8 cellular contexts compared by ENCODE assay signal in genomic region chr19:42420055-42420544, GRCh38.
DNase-seq lines count a peak whose midpoint lies in the region; ATAC-seq, FAIRE-seq and TF ChIP-seq lines count a peak whose summit lies in the region.

No MANE protein-coding gene starts in this region.

- H3K4me2 ChIP-seq in parathyroid adenoma (ENCODE audit: low read length) = no peak overlapping the region

- FAIRE-seq in GM19239 (lab: Jason Lieb, UNC) = peak; percentile 88

- no peaks in the 10 kb centered on the region for H3K36me3 ChIP-seq in parathyroid adenoma (ENCODE audit: control insufficient read depth, insufficient read depth, low read length)

- H3K4me3 ChIP-seq in parathyroid adenoma (ENCODE audit: low read depth, low read length) = no peak overlapping the region

- ATAC-seq in HG03097 (IDR thresholded peaks at IDR 0.05; ENCODE audit: low FRiP score, unreplicated experiment) = no peak

- H3K27ac ChIP-seq in parathyroid adenoma = no peak overlapping the region

- DNase-seq in AG08396 (ENCODE audit: low spot score) = peak; percentile 77
- DNase-seq in GM19239 (ENCODE audit: insufficient read length, low spot score) = peak; percentile 85
- DNase-seq in NCI-H748 (lab: John Stamatoyannopoulos, UW; ENCODE audit: unreplicated experiment) = peak; percentile 30
- DNase-seq in activated CD8-positive, alpha-beta memory T cell treated with anti-CD3 and anti-CD28 coated beads for 4 hours (ENCODE audit: low read depth in 2 of 2) = peak; percentile 55
- DNase-seq in erythroblast (lab: John Stamatoyannopoulos, UW) = peak; percentile 80 to 83
- no peak for DNase-seq in amniotic stem cell (lab: John Stamatoyannopoulos, UW)

- no peaks in the 10 kb centered on the region for H3K27me3 ChIP-seq in parathyroid adenoma (ENCODE audit: control insufficient read depth, insufficient read depth, low read length)

- no peak for TF ChIP-seq POLR2A in erythroblast (IDR thresholded peaks at IDR 0.05; ENCODE audit: low read length)

- H3K9ac ChIP-seq in parathyroid adenoma = no peak overlapping the region

- TF ChIP-seq CTCF in parathyroid adenoma (IDR thresholded peaks at IDR 0.05) = peak; percentile 43

- H2AFZ ChIP-seq in parathyroid adenoma = no peak overlapping the region

- H3K4me1 ChIP-seq in parathyroid adenoma = peaks cover 10% of the 10 kb centered on the region

- peaks cover 5% of the 10 kb centered on the region for H3K79me2 ChIP-seq in parathyroid adenoma

- no peaks in the 10 kb centered on the region for H3K9me3 ChIP-seq in parathyroid adenoma (ENCODE audit: control insufficient read depth, low read length)
